In the genomic region with DNA sequence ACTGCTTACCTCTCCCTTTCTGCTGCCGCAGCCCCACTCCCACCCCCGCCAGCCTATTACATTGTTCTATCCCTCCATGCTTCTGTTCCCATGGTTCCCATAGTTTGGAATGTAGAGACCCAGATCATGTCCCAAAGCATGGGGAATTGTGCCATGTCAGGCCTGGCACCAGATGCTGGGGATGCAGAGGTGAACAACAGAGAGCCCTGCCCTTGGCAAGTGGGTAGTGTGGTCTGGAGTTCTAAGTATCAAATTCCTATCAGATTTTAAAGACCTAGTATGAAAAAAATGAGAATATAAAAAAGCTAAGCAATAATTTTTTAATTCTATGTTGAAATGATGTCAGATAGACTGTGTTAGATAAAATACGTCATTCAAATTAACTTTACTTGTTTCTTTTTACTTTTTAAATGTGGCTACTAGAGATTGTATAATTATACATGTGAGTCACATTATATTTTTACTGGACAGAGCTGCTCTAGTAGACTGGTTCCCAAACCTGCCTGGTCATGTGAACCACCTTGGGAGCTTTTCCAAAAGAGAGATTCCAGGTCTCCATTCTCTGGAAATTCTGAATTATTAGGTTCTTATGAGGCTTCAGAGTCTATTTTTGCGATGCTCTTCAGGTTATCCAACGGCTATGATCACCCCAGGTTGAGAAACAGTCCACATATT, we compare ENCODE assay signal across 27 cellular contexts.
"Had no signal": no experiment of that assay in that cellular context is flagged by ENCODE, and none has a peak within 500 bp of the region (broad histone marks: within the 10 kb centered on the region; RNA-seq: fewer than 3 reads in every experiment).

No MANE protein-coding gene starts in this region.

- H3K9me3 ChIP-seq: heart left ventricle, left lung, mucosa of descending colon, neutrophil, spleen, suprapubic skin, thoracic aorta, tibial artery, upper lobe of right lung had no signal

- H3K79me2 ChIP-seq: parathyroid adenoma had no signal

- H2AFZ ChIP-seq: parathyroid adenoma had no signal

- H3K27ac Mint-ChIP-seq: immature natural killer cell; naive thymus-derived CD4-positive, alpha-beta T cell; natural killer cell treated with Interleukin-12 subunit alpha and Interleukin-12 subunit beta and Interleukin-15 and Interleukin-18, amount 100 ng/mL, for 72 hours; stimulated activated effector memory CD8-positive, alpha-beta T cell treated with anti-CD3 and anti-CD28 coated beads, Interleukin-12 subunit alpha, Interleukin-12 subunit beta, amount 100 ng/mL, for 72 hours; stimulated activated naive CD8-positive, alpha-beta T cell treated with anti-CD3 and anti-CD28 coated beads, Interleukin-15, Interleukin-2, amounts not matched to agents 100 ng/mL and 50 ng/mL, for 24 hours had no signal

- DNase-seq: heart left ventricle; hypothalamus; immature natural killer cell; kidney; left colon; left lung; midbrain; mucosa of descending colon; naive thymus-derived CD4-positive, alpha-beta T cell; occipital lobe; small intestine; spleen; stimulated activated CD4-positive, alpha-beta T cell treated with anti-CD3 and anti-CD28 coated beads, Interleukin-4, amount 100 ng/mL, for 24 hours; stimulated activated naive CD4-positive, alpha-beta T cell; tibial artery; trophoblast cell; upper lobe of right lung had no signal

- H3K9me3 Mint-ChIP-seq: natural killer cell treated with Interleukin-12 subunit alpha and Interleukin-12 subunit beta and Interleukin-15 and Interleukin-18, amount 100 ng/mL, for 72 hours; neural crest cell had no signal

- H3K4me1 ChIP-seq: heart left ventricle, left lung, parathyroid adenoma, spleen, suprapubic skin, tibial artery, upper lobe of right lung had no signal

- H3K36me3 Mint-ChIP-seq: immature natural killer cell; naive thymus-derived CD4-positive, alpha-beta T cell; natural killer cell treated with Interleukin-12 subunit alpha and Interleukin-12 subunit beta and Interleukin-15 and Interleukin-18, amount 100 ng/mL, for 72 hours; stimulated activated effector memory CD8-positive, alpha-beta T cell treated with anti-CD3 and anti-CD28 coated beads, Interleukin-12 subunit alpha, Interleukin-12 subunit beta, amount 100 ng/mL, for 72 hours had no signal

- H3K4me3 ChIP-seq: heart left ventricle, left lung, lung, mucosa of descending colon, spleen, suprapubic skin, thoracic aorta, tibial artery, upper lobe of right lung had no signal

- H3K4me1 Mint-ChIP-seq: immature natural killer cell; naive thymus-derived CD4-positive, alpha-beta T cell; neural crest cell; stimulated activated effector memory CD8-positive, alpha-beta T cell treated with anti-CD3 and anti-CD28 coated beads, Interleukin-12 subunit alpha, Interleukin-12 subunit beta, amount 100 ng/mL, for 72 hours had no signal

- H3K9ac ChIP-seq: parathyroid adenoma had no signal

- H3K4me3 Mint-ChIP-seq: immature natural killer cell; naive thymus-derived CD4-positive, alpha-beta T cell; natural killer cell treated with Interleukin-12 subunit alpha and Interleukin-12 subunit beta and Interleukin-15 and Interleukin-18, amount 100 ng/mL, for 72 hours; neural crest cell; stimulated activated effector memory CD8-positive, alpha-beta T cell treated with anti-CD3 and anti-CD28 coated beads, Interleukin-12 subunit alpha, Interleukin-12 subunit beta, amount 100 ng/mL, for 72 hours; stimulated activated naive CD8-positive, alpha-beta T cell treated with anti-CD3 and anti-CD28 coated beads, Interleukin-15, Interleukin-2, amounts not matched to agents 100 ng/mL and 50 ng/mL, for 24 hours had no signal

- H3K27me3 ChIP-seq: heart left ventricle, left lung, neutrophil, spleen, suprapubic skin, tibial artery, upper lobe of right lung had no signal

- ATAC-seq: heart left ventricle; left colon; left lung; mucosa of descending colon; naive thymus-derived CD4-positive, alpha-beta T cell; natural killer cell treated with Interleukin-12 subunit alpha and Interleukin-12 subunit beta and Interleukin-15 and Interleukin-18, amount 100 ng/mL, for 72 hours; sciatic nerve; stimulated activated effector memory CD8-positive, alpha-beta T cell treated with anti-CD3 and anti-CD28 coated beads, Interleukin-12 subunit alpha, Interleukin-12 subunit beta, amount 100 ng/mL, for 72 hours; upper lobe of right lung had no signal

- H3K27ac ChIP-seq: heart left ventricle, left lung, neutrophil, parathyroid adenoma, spleen, suprapubic skin, tibial artery, upper lobe of right lung had no signal

- H3K27me3 Mint-ChIP-seq: stimulated activated naive CD8-positive, alpha-beta T cell treated with anti-CD3 and anti-CD28 coated beads, Interleukin-15, Interleukin-2, amounts not matched to agents 100 ng/mL and 50 ng/mL, for 24 hours had no signal

- H3K36me3 ChIP-seq: heart left ventricle, left lung, neutrophil, spleen, suprapubic skin, thoracic aorta, tibial artery, upper lobe of right lung had no signal
